ENCODE assay signal across 8 cellular contexts in genomic region chr15:47718474-47719440, GRCh38. TPM values are rescaled to one million over a fixed set of nuclear protein-coding genes. Genes with fewer than 3 reads are reported as not detected.
DNase-seq lines count a peak whose midpoint lies in the region; ATAC-seq and TF ChIP-seq lines count a peak whose summit lies in the region.

No MANE protein-coding gene starts in this region.

- H3K27me3 ChIP-seq in BE2C (no peaks in the 10 kb centered on the region), Peyer's patch (no peaks in the 10 kb centered on the region), osteoblast (ENCODE audit: insufficient read depth, low read length) (peaks cover 71% of the 10 kb centered on the region)

- peak overlapping the region; percentile 79 for H3K4me3 ChIP-seq in BE2C (ENCODE audit: low read depth, low read length)
- peak overlapping the region; percentile 41 to 98 (median 74) for H3K4me3 ChIP-seq in Peyer's patch
- H3K4me3 ChIP-seq in osteoblast (ENCODE audit: insufficient read depth, low read length), result peak overlapping the region; percentile 68

- TF ChIP-seq POLR2A in Peyer's patch (IDR thresholded peaks at IDR 0.05), result peak; percentile 22 to 55

- TF ChIP-seq CTCF in BE2C (IDR thresholded peaks at IDR 0.05; ENCODE audit: low read depth, low read length) (no peak), Peyer's patch (IDR thresholded peaks at IDR 0.05) (no peak), osteoblast (IDR thresholded peaks at IDR 0.05; ENCODE audit: extremely low read depth, low read depth, low read length) (no peak)

- peak overlapping the region; percentile 41 for H2AFZ ChIP-seq in osteoblast (ENCODE audit: low read length)

- H3K9me3 ChIP-seq in BE2C, result no peaks in the 10 kb centered on the region
- H3K9me3 ChIP-seq in Peyer's patch, result no peaks in the 10 kb centered on the region
- H3K9me3 ChIP-seq in osteoblast (ENCODE audit: low read depth, low read length), result no peaks in the 10 kb centered on the region

- no peak for DNase-seq in BE2C
- DNase-seq in Peyer's patch, result peak in 2 of 3 donors; percentile 62 to 65
- DNase-seq in globus pallidus (ENCODE audit: low spot score), result peak; percentile 78
- DNase-seq in osteoblast (ENCODE audit: insufficient read length, low spot score, missing footprints), result peak; percentile 85
- no peak for DNase-seq in SW 1271 (lab: John Stamatoyannopoulos, UW)
- DNase-seq in central memory CD4-positive, alpha-beta T cell, result no peak

- H3K79me2 ChIP-seq in osteoblast (ENCODE audit: insufficient read depth, low read length), result no peaks in the 10 kb centered on the region

- H3K27ac ChIP-seq in Peyer's patch (peak overlapping the region; percentile 65 to 93 (median 84)), osteoblast (ENCODE audit: low read depth, low read length) (no peak overlapping the region)

- H3K4me2 ChIP-seq in osteoblast (ENCODE audit: insufficient read depth, low read length), result peak overlapping the region; percentile 87

- ATAC-seq in GM18868 (IDR thresholded peaks at IDR 0.05; ENCODE audit: unreplicated experiment) (no peak), HG03439 (IDR thresholded peaks at IDR 0.05; ENCODE audit: unreplicated experiment) (no peak)

- H3K4me1 ChIP-seq in BE2C, result no peaks in the 10 kb centered on the region
- peaks cover 0 to 19% (median 0%) of the 10 kb centered on the region in 4 donors for H3K4me1 ChIP-seq in Peyer's patch
- peaks cover 10% of the 10 kb centered on the region for H3K4me1 ChIP-seq in osteoblast (ENCODE audit: insufficient read depth, low read length)

- no peaks in the 10 kb centered on the region for H4K20me1 ChIP-seq in osteoblast (ENCODE audit: insufficient read depth, low read length)

- H3K36me3 ChIP-seq in BE2C, result no peaks in the 10 kb centered on the region
- no peaks in the 10 kb centered on the region for H3K36me3 ChIP-seq in Peyer's patch
- H3K36me3 ChIP-seq in osteoblast (ENCODE audit: insufficient read depth, low read length), result no peaks in the 10 kb centered on the region

RNA-seq across cellular contexts. Expression of gene SEMA6D, which starts 1.5 kb away (rescaled TPM):
- 1.5 TPM for polyA plus RNA-seq in BE2C (2012; ENCODE audit: insufficient read depth, insufficient read length, low read depth)
- 100 to 1,000 TPM in 2 of 4 donors, 10 to 100 TPM in 2; 12.4 to 120 (median 105) TPM for total RNA-seq in Peyer's patch
- total RNA-seq in osteoblast, result 8.0 and 16.2 TPM in 2 replicates

Comparison
In these comparisons a context has a peak if more than half of its experiments do, and no peak if none do; other contexts are left out.
1. DNase-seq: peak in Peyer's patch (2 of 3), globus pallidus (single experiment) and osteoblast (single experiment); none in BE2C (single experiment), SW 1271 (0 of 2) and central memory CD4-positive, alpha-beta T cell (single experiment).
2. Peak in every context shown above with its lines, with median percentiles within 50 percentile points of each other: H3K4me3 ChIP-seq.